In genomic region chr2:32627901-32628645, GRCh38 we compare ENCODE assay signal across 8 cellular contexts. TPM values are rescaled to one million over a fixed set of nuclear protein-coding genes. Genes with fewer than 3 reads are reported as not detected.
DNase-seq lines count a peak whose midpoint lies in the region; ATAC-seq and TF ChIP-seq lines count a peak whose summit lies in the region.

Gene TTC27, plus strand, starts transcription at chr2:32628050. Its CDS starts 243 bp downstream, at chr2:32628293.

- no peak for TF ChIP-seq CTCF in gastroesophageal sphincter (IDR thresholded peaks at IDR 0.05)
- TF ChIP-seq CTCF in neutrophil (IDR thresholded peaks at IDR 0.05) = no peak

- H3K27ac ChIP-seq in gastroesophageal sphincter (peak within 1 kb of the TSS; percentile 8 to 85 (median 80)), neutrophil (peak within 1 kb of the TSS; percentile 66)

- CTCF ChIA-PET in HEK293T (lab: Yijun Ruan, JAX) = no interaction called here

- WGBS in gastroesophageal sphincter (ENCODE audit: low coverage in 1 of 2), 2 donors = 0 to 1% methylated on average over 16 of the region's 36 CpGs

- H3K9me3 ChIP-seq in gastroesophageal sphincter (no peaks in the 10 kb centered on the region), neutrophil (no peaks in the 10 kb centered on the region)

- H3K27me3 ChIP-seq in gastroesophageal sphincter (no peaks in the 10 kb centered on the region), neutrophil (no peaks in the 10 kb centered on the region)

- peak; percentile 70 for DNase-seq in GF-D8 (lab: John Stamatoyannopoulos, UW)
- peak; percentile 95 for DNase-seq in HEK293T (ENCODE audit: extremely low spot score)
- peak; percentile 95 for DNase-seq in MV-4-11 (lab: John Stamatoyannopoulos, UW)
- DNase-seq in SK-MEL-5 (ENCODE audit: low read depth, low spot score) = peak; percentile 98
- DNase-seq in activated naive CD4-positive, alpha-beta T cell treated with Interleukin-2 at 50 U/mL for 16 hours = peak; percentile 95
- peak; percentile 96 for DNase-seq in superior temporal gyrus (ENCODE audit: extremely low spot score)

- H3K4me1 ChIP-seq in gastroesophageal sphincter (peaks cover 0 to 43% (median 5%) of the 10 kb centered on the region in 3 donors), neutrophil (ENCODE audit: control insufficient read depth in 1 of 2, insufficient read depth in 1 of 2, low read depth in 1 of 2, low read length in 1 of 2) (peaks cover 13 to 19% of the 10 kb centered on the region in 2 experiments)

- H3K4me3 ChIP-seq in gastroesophageal sphincter (peak within 1 kb of the TSS; percentile 54 to 82), neutrophil (ENCODE audit: low read depth in 1 of 2, low read length in 1 of 2) (peak within 1 kb of the TSS; percentile 65 to 86)

- peak; percentile 99 for ATAC-seq in gastroesophageal sphincter

- TF ChIP-seq POLR2A in gastroesophageal sphincter (IDR thresholded peaks at IDR 0.05) = no peak

- in situ Hi-C loops in SK-MEL-5 (cut with HindIII; ENCODE audit: low pct_unique_long_range_greater_than_20kb, low sequenced_read_pairs) = no loop called here

- POLR2A ChIA-PET in HEK293T (lab: Yijun Ruan, JAX) = interaction anchor here (1.0 to 1.4 kb wide), 2 partner anchors 20 to 462 kb away, joined by 3 to 5 read pairs; partner anchors contain the start of gene SLC30A6

- H3K36me3 ChIP-seq in gastroesophageal sphincter (peaks cover 0 to 39% of the 10 kb centered on the region in 2 donors), neutrophil (no peaks in the 10 kb centered on the region)

- no peak for TF ChIP-seq EP300 in gastroesophageal sphincter (IDR thresholded peaks at IDR 0.05)

TF ChIP-seq in HEK293T, 16 proteins besides CTCF, POLR2A, EP300 and RAD21:
- TF ChIP-seq L3MBTL2 (conservative IDR thresholded peaks at IDR 0.05) (peak; percentile 80), ELF4 (IDR thresholded peaks at IDR 0.05) (0 out of 2 replicates have a peak, but pooled peaks have one; percentile 21), FOXK2 (IDR thresholded peaks at IDR 0.05) (no peak), BHLHE40 (IDR thresholded peaks at IDR 0.05; ENCODE audit: borderline replicate concordance) (no peak)

RNA-seq across cellular contexts. Expression of gene TTC27, which starts in this region (rescaled TPM):
- 22.8 and 28.7 TPM in 2 replicates for total RNA-seq in SK-MEL-5 (2014; rRNA removed; shearing (Covaris generic))
- 15.5 and 21.0 TPM in 2 replicates for polyA plus RNA-seq in SK-MEL-5 (2015; cell fraction: cytosol; rRNA removed)
- 18.0 and 18.6 TPM in 2 replicates for polyA plus RNA-seq in SK-MEL-5 (2015; cell fraction: nucleus; rRNA removed)
- total RNA-seq in gastroesophageal sphincter = 10 to 100 TPM; 10.4 to 13.9 (median 11.6) TPM

Comparison
In these comparisons a context has a peak if more than half of its experiments do, and no peak if none do; other contexts are left out.
1. Peak in every context shown above with its lines: DNase-seq, ATAC-seq, H3K4me3 ChIP-seq and H3K27ac ChIP-seq.